12 cellular contexts compared by ENCODE assay signal in genomic region chr5:57698785-57699184, GRCh38.
DNase-seq lines count a peak whose midpoint lies in the region; ATAC-seq and TF ChIP-seq lines count a peak whose summit lies in the region.
"Had no signal": no experiment of that assay in that cellular context is flagged by ENCODE, and none has a peak within 500 bp of the region (broad histone marks: within the 10 kb centered on the region; RNA-seq: fewer than 3 reads in every experiment).

No MANE protein-coding gene starts in this region.

- ATAC-seq in HG03159 (IDR thresholded peaks at IDR 0.05; ENCODE audit: unreplicated experiment), result no peak
- ATAC-seq: gastroesophageal sphincter had no signal

- H3K9ac ChIP-seq in HUES48 (ENCODE audit: low read depth, low read length), result no peak overlapping the region

- BruUV-seq in Caco-2 (replicated peaks; lab: Mats Ljungman, UMichigan), result no TSS peak

- TF ChIP-seq CTCF in Caco-2 (IDR thresholded peaks at IDR 0.05; ENCODE audit: insufficient read depth in 1 of 2, low read depth in 1 of 2, low read length in 1 of 2, severe bottlenecking in 1 of 2, unreplicated experiment in 1 of 2) (no peak), RWPE1 (conservative IDR thresholded peaks at IDR 0.05; ENCODE audit: low read depth) (no peak), HFFc6 (IDR thresholded peaks at IDR 0.05) (no peak), adrenal gland (IDR thresholded peaks at IDR 0.05) (no peak)

- no peaks in the 10 kb centered on the region for H3K9me3 Mint-ChIP-seq in Caco-2 (ENCODE audit: unreplicated experiment)
- H3K9me3 Mint-ChIP-seq in HFFc6, result no peaks in the 10 kb centered on the region
- H3K9me3 Mint-ChIP-seq: activated naive CD4-positive, alpha-beta T cell treated with anti-CD3 and anti-CD28 coated beads, Interleukin-2, amount 10 ng/mL, durations not matched to agents 7 days and 5 days had no signal

- H3K27ac ChIP-seq in HUES48 (ENCODE audit: low read depth, low read length), result peak overlapping the region; percentile 11
- H3K27ac ChIP-seq in RWPE1, result no peak overlapping the region
- no peak overlapping the region for H3K27ac ChIP-seq in iPS DF 6.9 (ENCODE audit: low read length)
- no peak overlapping the region for H3K27ac ChIP-seq in adrenal gland

- H3K4me1 Mint-ChIP-seq in Caco-2 (ENCODE audit: low read depth, unreplicated experiment) (peaks cover 15% of the 10 kb centered on the region), HFFc6 (ENCODE audit: low read depth) (peaks cover 20% of the 10 kb centered on the region)
- H3K4me1 Mint-ChIP-seq: activated naive CD4-positive, alpha-beta T cell treated with anti-CD3 and anti-CD28 coated beads, Interleukin-2, amount 10 ng/mL, durations not matched to agents 7 days and 5 days had no signal

- no peak for TF ChIP-seq POLR2A in adrenal gland (IDR thresholded peaks at IDR 0.05)

- POLR2A ChIA-PET in Caco-2 (lab: Charles Lee) (no interaction called here), RWPE1 (lab: Yijun Ruan, JAX; ENCODE audit: low non-redundant PET) (no interaction called here)

- H3K36me3 ChIP-seq in Caco-2 (ENCODE audit: control insufficient read depth, insufficient read depth, low read length) (no peaks in the 10 kb centered on the region), HUES48 (ENCODE audit: control insufficient read depth, insufficient read depth, low read length) (no peaks in the 10 kb centered on the region), iPS DF 6.9 (ENCODE audit: control insufficient read depth, insufficient read depth, low read length) (no peaks in the 10 kb centered on the region), adrenal gland (replicated peaks in 1 of 2) (no peaks in the 10 kb centered on the region)
- H3K36me3 ChIP-seq: BE2C, gastroesophageal sphincter had no signal

- H3K27me3 Mint-ChIP-seq in Caco-2 (ENCODE audit: insufficient read depth, unreplicated experiment), result no peaks in the 10 kb centered on the region
- no peaks in the 10 kb centered on the region; the same call in 1 of the 2 replicates for H3K27me3 Mint-ChIP-seq in HFFc6 (ENCODE audit: insufficient read depth)
- H3K27me3 Mint-ChIP-seq: activated naive CD4-positive, alpha-beta T cell treated with anti-CD3 and anti-CD28 coated beads, Interleukin-2, amount 10 ng/mL, durations not matched to agents 7 days and 5 days had no signal

- H3K27ac Mint-ChIP-seq in Caco-2 (ENCODE audit: unreplicated experiment) (no peak overlapping the region), HFFc6 (no peak overlapping the region)
- H3K27ac Mint-ChIP-seq: activated naive CD4-positive, alpha-beta T cell treated with anti-CD3 and anti-CD28 coated beads, Interleukin-2, amount 10 ng/mL, durations not matched to agents 7 days and 5 days had no signal

- H3K4me3 ChIP-seq in Caco-2 (ENCODE audit: low read depth, low read length) (no peak overlapping the region), HUES48 (ENCODE audit: low read depth, low read length) (no peak overlapping the region), iPS DF 6.9 (ENCODE audit: low read length) (no peak overlapping the region), adrenal gland (no peak overlapping the region)
- H3K4me3 ChIP-seq: gastroesophageal sphincter had no signal

- CTCF ChIA-PET in Caco-2 (lab: Charles Lee) (interaction anchor here (0.9 kb wide), 2 partner anchors 49 to 401 kb away, joined by 3 to 4 read pairs; no protein-coding TSS in a partner anchor), RWPE1 (lab: Yijun Ruan, JAX) (interaction anchor here (0.6 to 1.6 kb wide), 3 partner anchors 48 to 117 kb away, joined by 4 to 6 read pairs (median 4); no protein-coding TSS in a partner anchor)

- DNase-seq in Caco-2 (peak; percentile 46 to 48), RWPE1 (ENCODE audit: low spot score) (peak; percentile 91), iPS DF 6.9 (ENCODE audit: low read depth, low spot score) (peak; percentile 54), HFFc6 (no peak), NCI-H2227 (lab: John Stamatoyannopoulos, UW; ENCODE audit: unreplicated experiment) (no peak), adrenal gland (no peak)
- DNase-seq: activated naive CD4-positive, alpha-beta T cell treated with anti-CD3 and anti-CD28 coated beads, Interleukin-2, amount 10 ng/mL, durations not matched to agents 7 days and 5 days; BE2C; small intestine had no signal

- H3K27me3 ChIP-seq in Caco-2 (replicated peaks; ENCODE audit: control insufficient read depth, insufficient read depth, low read length) (no peaks in the 10 kb centered on the region), HUES48 (ENCODE audit: control insufficient read depth, insufficient read depth, low read length) (no peaks in the 10 kb centered on the region), iPS DF 6.9 (ENCODE audit: control insufficient read depth, insufficient read depth, low read length) (no peaks in the 10 kb centered on the region), adrenal gland (no peaks in the 10 kb centered on the region)
- H3K27me3 ChIP-seq: BE2C, gastroesophageal sphincter had no signal

- intact Hi-C loops in Caco-2 (cut with micrococcal nuclease; ENCODE audit: unreplicated experiment) (loop anchor here (5.0 kb wide), 1 partner anchor 46 kb away; no protein-coding TSS in a partner anchor), adrenal gland (cut with DNase I) (no loop called here)

- no peak overlapping the region for H3K4me3 Mint-ChIP-seq in Caco-2 (ENCODE audit: unreplicated experiment)
- H3K4me3 Mint-ChIP-seq in HFFc6, result no peak overlapping the region
- H3K4me3 Mint-ChIP-seq: activated naive CD4-positive, alpha-beta T cell treated with anti-CD3 and anti-CD28 coated beads, Interleukin-2, amount 10 ng/mL, durations not matched to agents 7 days and 5 days had no signal

- H3K36me3 Mint-ChIP-seq in Caco-2 (ENCODE audit: insufficient read depth, unreplicated experiment) (no peaks in the 10 kb centered on the region), HFFc6 (ENCODE audit: low read depth) (peaks cover 3% of the 10 kb centered on the region; the same call in 1 of the 2 replicates)
- H3K36me3 Mint-ChIP-seq: activated naive CD4-positive, alpha-beta T cell treated with anti-CD3 and anti-CD28 coated beads, Interleukin-2, amount 10 ng/mL, durations not matched to agents 7 days and 5 days had no signal

- no peaks in the 10 kb centered on the region for H3K9me3 ChIP-seq in Caco-2
- no peaks in the 10 kb centered on the region for H3K9me3 ChIP-seq in HUES48 (ENCODE audit: control insufficient read depth, insufficient read depth, low read length)
- H3K9me3 ChIP-seq in iPS DF 6.9 (ENCODE audit: control insufficient read depth, insufficient read depth, low read length), result no peaks in the 10 kb centered on the region
- no peaks in the 10 kb centered on the region for H3K9me3 ChIP-seq in adrenal gland (replicated peaks in 1 of 3)
- H3K9me3 ChIP-seq: gastroesophageal sphincter had no signal

- H3K4me1 ChIP-seq in Caco-2, result peaks cover 23% of the 10 kb centered on the region
- peaks cover 18% of the 10 kb centered on the region for H3K4me1 ChIP-seq in HUES48 (ENCODE audit: control insufficient read depth, insufficient read depth, low read length)
- peaks cover 2% of the 10 kb centered on the region for H3K4me1 ChIP-seq in iPS DF 6.9 (ENCODE audit: control insufficient read depth, insufficient read depth, low read length)
- H3K4me1 ChIP-seq in adrenal gland (replicated peaks in 1 of 2), result peaks cover 10 to 30% of the 10 kb centered on the region in 2 donors

Comparison
In these comparisons a context has a peak if more than half of its experiments do, and no peak if none do; other contexts are left out.
1. DNase-seq: peak in Caco-2 (2 of 2), RWPE1 (single experiment) and iPS DF 6.9 (single experiment); none in HFFc6 (single experiment), NCI-H2227 (single experiment) and adrenal gland (0 of 7).